8 cellular contexts compared by ENCODE assay signal in the genomic region with DNA sequence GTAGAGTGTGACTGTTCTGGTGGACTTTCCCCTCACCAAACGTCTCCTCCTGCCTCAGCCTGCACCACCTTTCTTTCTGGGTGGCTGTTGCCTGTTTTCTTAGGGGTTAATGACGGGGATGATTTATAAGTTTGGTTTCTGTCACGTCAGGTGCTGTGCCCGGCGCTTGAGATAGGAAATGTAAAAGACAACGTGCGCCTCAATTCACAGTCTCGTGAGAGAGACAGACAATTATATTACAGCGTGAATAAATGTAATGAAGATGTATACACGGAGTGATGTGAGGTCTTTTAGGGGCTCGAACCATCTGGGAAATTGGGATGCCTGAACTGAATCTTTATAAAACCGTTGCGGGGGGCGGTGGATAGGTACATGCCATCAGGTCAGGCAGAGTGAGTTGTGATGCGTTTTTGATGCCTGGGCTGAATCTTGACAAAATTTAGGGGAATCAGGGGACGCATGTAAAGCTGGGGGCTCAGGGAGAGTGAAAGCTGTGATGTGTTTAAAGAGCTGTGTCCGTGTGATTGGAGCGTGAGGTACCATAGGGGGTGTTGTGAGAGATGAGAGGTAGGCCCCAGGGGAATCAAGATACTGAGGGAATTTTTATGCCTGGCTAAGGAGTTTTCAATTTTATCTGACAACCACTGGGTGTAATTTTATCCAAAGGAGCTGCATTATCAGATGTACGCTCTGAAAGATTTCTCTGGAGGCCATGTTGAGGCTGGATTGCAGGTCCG. TPM values are rescaled to one million over a fixed set of nuclear protein-coding genes. Genes with fewer than 3 reads are reported as not detected.
DNase-seq lines count a peak whose midpoint lies in the region; ATAC-seq and TF ChIP-seq lines count a peak whose summit lies in the region.

No MANE protein-coding gene starts in this region.

- H3K36me3 ChIP-seq in Karpas-422 (ENCODE audit: insufficient read depth, low read length) (peaks cover 8% of the 10 kb centered on the region), ascending aorta (no peaks in the 10 kb centered on the region), tibial artery (peaks cover 0 to 6% (median 0%) of the 10 kb centered on the region in 3 donors)

- no peaks in the 10 kb centered on the region for H3K9me2 ChIP-seq in Karpas-422 (replicated peaks; ENCODE audit: insufficient read depth, low read length)

- intact Hi-C loops in ascending aorta (cut with DNase I) = loop anchor here (1.0 to 5.0 kb wide), 4 partner anchors 43 to 1308 kb away; a partner anchor contains a TSS
- intact Hi-C loops in tibial artery (cut with DNase I; ENCODE audit: low total_unique reads) = loop anchor here (5.0 kb wide), 1 partner anchor 48 kb away; a partner anchor contains a TSS

- no peaks in the 10 kb centered on the region for H3K27me3 ChIP-seq in Karpas-422 (ENCODE audit: low read length)
- H3K27me3 ChIP-seq in ascending aorta = no peaks in the 10 kb centered on the region
- no peaks in the 10 kb centered on the region for H3K27me3 ChIP-seq in layer of hippocampus (ENCODE audit: control insufficient read depth, insufficient read depth, low read length)
- H3K27me3 ChIP-seq in tibial artery = no peaks in the 10 kb centered on the region

- peak overlapping the region; percentile 93 for H3K9ac ChIP-seq in Karpas-422 (ENCODE audit: low read length)

- H3K27ac ChIP-seq in Karpas-422 (ENCODE audit: low read length) (peak overlapping the region; percentile 84), ascending aorta (peak overlapping the region; percentile 95 to 96), layer of hippocampus (ENCODE audit: low read depth, low read length) (peak overlapping the region; percentile 92), tibial artery (peak overlapping the region; percentile 88 to 91)

- DNase-seq in NCI-H2171 treated with DMSO at 0.1 percent for 48 hours (lab: John Stamatoyannopoulos, UW) (peak; percentile 48), NCI-H2171 (lab: John Stamatoyannopoulos, UW) (no peak), Karpas-422 (peak; percentile 67), ascending aorta (ENCODE audit: low spot score in 2 of 2) (no peak), tibial artery (no peak)
- DNase-seq in activated effector memory CD4-positive, alpha-beta T cell treated with anti-CD3 and anti-CD28 coated beads, Interleukin-2, amount 50 U/mL, for 16 hours = no peak

- peak overlapping the region; percentile 44 for H2AFZ ChIP-seq in Karpas-422 (ENCODE audit: low read length)

- ATAC-seq in GM21717 (IDR thresholded peaks at IDR 0.05; ENCODE audit: unreplicated experiment) = no peak

- H3K4me2 ChIP-seq in Karpas-422 (ENCODE audit: low read depth, low read length, poor library complexity, severe bottlenecking) = peak overlapping the region; percentile 86

- H3K4me1 ChIP-seq in Karpas-422 (ENCODE audit: low read length) (peaks cover 12% of the 10 kb centered on the region), ascending aorta (peaks cover 0 to 22% of the 10 kb centered on the region in 2 donors), tibial artery (peaks cover 0 to 20% (median 10%) of the 10 kb centered on the region in 4 donors)

- no peaks in the 10 kb centered on the region; the same call in 1 of the 2 replicates for H4K20me1 ChIP-seq in Karpas-422 (ENCODE audit: insufficient read depth, low read depth, low read length)

- H3K79me2 ChIP-seq in Karpas-422 (ENCODE audit: low read length) = peaks cover 56% of the 10 kb centered on the region

- TF ChIP-seq CTCF in ascending aorta (IDR thresholded peaks at IDR 0.05) (no peak), tibial artery (IDR thresholded peaks at IDR 0.05) (no peak)

- peak overlapping the region; percentile 86 for H3K4me3 ChIP-seq in Karpas-422 (ENCODE audit: low read length)
- peak overlapping the region; percentile 66 to 89 for H3K4me3 ChIP-seq in ascending aorta
- H3K4me3 ChIP-seq in tibial artery = peak overlapping the region; percentile 73 to 76

- H3K9me3 ChIP-seq in Karpas-422 (ENCODE audit: low read length) = no peaks in the 10 kb centered on the region
- no peaks in the 10 kb centered on the region for H3K9me3 ChIP-seq in ascending aorta
- no peaks in the 10 kb centered on the region for H3K9me3 ChIP-seq in tibial artery

RNA-seq across cellular contexts. Expression of a gene that starts 0.8 kb away (rescaled TPM):
- 43.9 and 53.8 TPM in 2 replicates for total RNA-seq in Karpas-422 (2014; rRNA removed; shearing (Covaris generic); ENCODE audit: low replicate concordance)
- 2.7 TPM for total RNA-seq in ascending aorta

RNA-seq across cellular contexts. Expression of a gene that starts 42.8 kb away (rescaled TPM):
- 1.2 and 1.6 TPM in 2 replicates for total RNA-seq in Karpas-422 (2014; rRNA removed; shearing (Covaris generic); ENCODE audit: low replicate concordance)
- total RNA-seq in ascending aorta = 16.3 TPM

RNA-seq across cellular contexts. Expression of a gene that starts 46.2 kb away (rescaled TPM):
- 20.3 and 41.1 TPM in 2 replicates for total RNA-seq in Karpas-422 (2014; rRNA removed; shearing (Covaris generic); ENCODE audit: low replicate concordance)
- total RNA-seq in ascending aorta = 40.1 TPM

Comparison
In these comparisons a context has a peak if more than half of its experiments do, and no peak if none do; other contexts are left out.
1. DNase-seq: peak in NCI-H2171 treated with DMSO at 0.1 percent for 48 hours (single experiment) and Karpas-422 (single experiment); none in NCI-H2171 (single experiment), ascending aorta (0 of 2), tibial artery (0 of 2) and activated effector memory CD4-positive, alpha-beta T cell treated with anti-CD3 and anti-CD28 coated beads, Interleukin-2, amount 50 U/mL, for 16 hours (single experiment).
2. RNA of a gene that starts 0.8 kb away (total RNA-seq): 43.9 to 53.8 TPM in Karpas-422; 2.7 TPM in ascending aorta (single experiment); every median in the first group is over 10 times any median in the second.
3. Peak in every context shown above with its lines, with median percentiles within 50 percentile points of each other: H3K27ac ChIP-seq and H3K4me3 ChIP-seq.